Comparison of ENCODE assay signal across 8 cellular contexts in genomic region chr4:98663226-98664006, GRCh38. TPM values are rescaled to one million over a fixed set of nuclear protein-coding genes. Genes with fewer than 3 reads are reported as not detected.
DNase-seq lines count a peak whose midpoint lies in the region; ATAC-seq and FAIRE-seq lines count a peak whose summit lies in the region.

No MANE protein-coding gene starts in this region.

- ATAC-seq in GM21529 (IDR thresholded peaks at IDR 0.05; ENCODE audit: unreplicated experiment) = peak; percentile 79
- peak; percentile 31 for ATAC-seq in sciatic nerve

- H3K9me3 ChIP-seq in KOPT-K1 (ENCODE audit: insufficient read depth, low read length, poor library complexity, severe bottlenecking) = peaks cover 23% of the 10 kb centered on the region

- DNase-seq in GDM1 (lab: John Stamatoyannopoulos, UW) (peak; percentile 52), sciatic nerve (ENCODE audit: low spot score) (no peak), urothelium cell line (ENCODE audit: low spot score) (no peak), ureter (ENCODE audit: low spot score) (no peak), midbrain (lab: John Stamatoyannopoulos, UW) (no peak)
- peak; percentile 58 for DNase-seq in activated T-cell treated with anti-CD3 and anti-CD28 coated beads, Interleukin-2, amount 50 U/mL, for 1 hour

- no peak for FAIRE-seq in urothelium cell line (lab: Jason Lieb, UNC)

- H3K27ac ChIP-seq in KOPT-K1 (ENCODE audit: low read depth, low read length, poor library complexity, severe bottlenecking) = peak overlapping the region; percentile 94

- intact Hi-C loops in sciatic nerve (cut with DNase I) = loop anchor here (10.0 kb wide), 1 partner anchor 199 kb away; no protein-coding TSS in a partner anchor

- H3K36me3 ChIP-seq in KOPT-K1 (ENCODE audit: insufficient read depth, low read length) = no peaks in the 10 kb centered on the region

RNA-seq across cellular contexts. Expression of gene TSPAN5, which starts 5.0 kb away (rescaled TPM):
- total RNA-seq in sciatic nerve (19.1 TPM), ureter (14.2 TPM)

Comparison
In these comparisons a context has a peak if more than half of its experiments do, and no peak if none do; other contexts are left out.
1. DNase-seq: peak in GDM1 (single experiment) and activated T-cell treated with anti-CD3 and anti-CD28 coated beads, Interleukin-2, amount 50 U/mL, for 1 hour (single experiment); none in sciatic nerve (single experiment), urothelium cell line (single experiment), ureter (single experiment) and midbrain (single experiment).